ENCODE assay signal across 14 cellular contexts in the genomic region with DNA sequence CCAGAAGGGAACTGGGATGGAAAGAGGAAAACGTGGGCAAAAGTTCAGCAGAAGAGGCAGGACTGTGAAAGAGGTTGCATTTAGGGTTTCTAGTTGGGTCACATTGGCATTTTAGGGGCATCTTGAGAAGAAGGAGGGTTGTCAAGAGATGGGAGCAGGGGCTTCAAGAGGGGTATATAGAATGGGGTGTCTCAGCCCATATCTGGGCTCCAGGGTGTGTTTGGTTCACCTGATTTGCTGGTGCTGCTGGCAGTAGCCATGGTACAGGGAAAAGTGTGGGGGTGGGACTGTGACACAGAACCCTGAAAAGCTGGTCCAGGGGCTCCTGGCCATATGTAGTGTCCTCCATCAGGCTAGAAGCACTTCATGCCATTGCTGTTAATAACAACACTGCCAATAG. TPM values are rescaled to one million over a fixed set of nuclear protein-coding genes. Genes with fewer than 3 reads are reported as not detected.
DNase-seq lines count a peak whose midpoint lies in the region; TF ChIP-seq lines count a peak whose summit lies in the region.
"Had no signal": no experiment of that assay in that cellular context is flagged by ENCODE, and none has a peak within 500 bp of the region (broad histone marks: within the 10 kb centered on the region; RNA-seq: fewer than 3 reads in every experiment).

No MANE protein-coding gene starts in this region.

- H3K9me2 ChIP-seq in OCI-LY7 (ENCODE audit: insufficient read depth, low read length), result no peaks in the 10 kb centered on the region

- no peaks in the 10 kb centered on the region for H3K4me1 ChIP-seq in HEK293 (ENCODE audit: control insufficient read depth, insufficient read depth, low read length)
- peaks cover 31% of the 10 kb centered on the region for H3K4me1 ChIP-seq in OCI-LY7 (ENCODE audit: insufficient read depth, low read length, poor library complexity, severe bottlenecking)
- peaks cover 17% of the 10 kb centered on the region for H3K4me1 ChIP-seq in osteoblast (ENCODE audit: insufficient read depth, low read length)
- peaks cover 11% of the 10 kb centered on the region for H3K4me1 ChIP-seq in A673 (ENCODE audit: insufficient read depth, low read length, poor library complexity, severe bottlenecking)

- H3K27me3 ChIP-seq in osteoblast (ENCODE audit: insufficient read depth, low read length) (no peaks in the 10 kb centered on the region), A673 (replicated peaks; ENCODE audit: insufficient read depth, low read depth, low read length, poor library complexity) (no peaks in the 10 kb centered on the region), WERI-Rb-1 (ENCODE audit: insufficient read depth, low read depth, severe bottlenecking) (no peaks in the 10 kb centered on the region)
- H3K27me3 ChIP-seq: right atrium auricular region had no signal

- H3K4me3 ChIP-seq in HEK293 (ENCODE audit: low read depth, low read length) (no peak overlapping the region), OCI-LY7 (ENCODE audit: low read depth, low read length, poor library complexity, severe bottlenecking) (peak overlapping the region; percentile 73), osteoblast (ENCODE audit: insufficient read depth, low read length) (no peak overlapping the region), A673 (ENCODE audit: low read depth, low read length, poor library complexity, severe bottlenecking) (no peak overlapping the region), WERI-Rb-1 (ENCODE audit: low read depth, low read length) (no peak overlapping the region)
- H3K4me3 ChIP-seq: right atrium auricular region had no signal

- DNase-seq in OCI-LY7 (ENCODE audit: low spot score), result no peak
- no peak for DNase-seq in caudate nucleus (lab: John Stamatoyannopoulos, UW)
- DNase-seq in osteoblast (ENCODE audit: insufficient read length, low spot score, missing footprints), result peak; percentile 81
- no peak for DNase-seq in mucosa of gallbladder (ENCODE audit: low spot score)
- DNase-seq in A673 (ENCODE audit: low spot score), result no peak
- no peak for DNase-seq in WERI-Rb-1
- DNase-seq in Kasumi-1 (lab: John Stamatoyannopoulos, UW), result no peak
- DNase-seq: cortex of kidney, EL, hippocampal formation, NCI-H1930, NCI-H526 had no signal

- TF ChIP-seq CTCF in HEK293 (tag by site-specific recombination; IDR thresholded peaks at IDR 0.05), result no peak
- no peak for TF ChIP-seq CTCF in OCI-LY7 (conservative IDR thresholded peaks at IDR 0.05; ENCODE audit: low read length)
- TF ChIP-seq CTCF in osteoblast (IDR thresholded peaks at IDR 0.05; ENCODE audit: extremely low read depth, low read depth, low read length), result no peak
- no peak for TF ChIP-seq CTCF in A673 (conservative IDR thresholded peaks at IDR 0.05; ENCODE audit: low read depth, low read length)
- no peak for TF ChIP-seq CTCF in WERI-Rb-1 (IDR thresholded peaks at IDR 0.05; ENCODE audit: low read depth, low read length)

- H3K79me2 ChIP-seq in OCI-LY7 (ENCODE audit: insufficient read depth, low read depth, low read length), result peaks cover 24% of the 10 kb centered on the region; the same call in 1 of the 2 replicates
- no peaks in the 10 kb centered on the region for H3K79me2 ChIP-seq in osteoblast (ENCODE audit: insufficient read depth, low read length)

- H3K27ac ChIP-seq in HEK293 (ENCODE audit: extremely low read depth, low read depth, low read length) (no peak overlapping the region), OCI-LY7 (ENCODE audit: low read depth, low read length, poor library complexity, severe bottlenecking) (peak overlapping the region; percentile 70), caudate nucleus (ENCODE audit: low read depth, low read length) (peak overlapping the region; percentile 82), osteoblast (ENCODE audit: low read depth, low read length) (no peak overlapping the region), A673 (ENCODE audit: low read depth, low read length, poor library complexity, severe bottlenecking) (no peak overlapping the region), WERI-Rb-1 (no peak overlapping the region)
- H3K27ac ChIP-seq: right atrium auricular region had no signal

- CTCF ChIA-PET in HEK293 (lab: Yijun Ruan, JAX), result interaction anchor here (1.1 kb wide), 1 partner anchor 32 kb away, joined by 4 read pairs; the partner anchor contains the start of gene PIK3R2
- CTCF ChIA-PET in OCI-LY7 (lab: Charles Lee; ENCODE audit: unreplicated experiment), result no interaction called here
- CTCF ChIA-PET in A673 (lab: Charles Lee), result interaction anchor here (0.5 kb wide), 1 partner anchor 32 kb away, joined by 5 read pairs; no protein-coding TSS in a partner anchor

- no peaks in the 10 kb centered on the region for H3K9me3 ChIP-seq in HEK293 (ENCODE audit: control insufficient read depth, insufficient read depth, low read depth, low read length)
- no peaks in the 10 kb centered on the region for H3K9me3 ChIP-seq in OCI-LY7 (ENCODE audit: low read length)
- H3K9me3 ChIP-seq in osteoblast (ENCODE audit: low read depth, low read length), result no peaks in the 10 kb centered on the region
- H3K9me3 ChIP-seq in A673 (ENCODE audit: low read depth, low read length, poor library complexity, severe bottlenecking), result no peaks in the 10 kb centered on the region
- H3K9me3 ChIP-seq in WERI-Rb-1 (ENCODE audit: severe bottlenecking), result no peaks in the 10 kb centered on the region
- H3K9me3 ChIP-seq: right atrium auricular region had no signal

- intact Hi-C loops in OCI-LY7 (cut with micrococcal nuclease; ENCODE audit: unreplicated experiment), result no loop called here
- intact Hi-C loops in A673 (cut with micrococcal nuclease; ENCODE audit: unreplicated experiment), result no loop called here

- BruUV-seq in OCI-LY7 (replicated peaks; lab: Mats Ljungman, UMichigan) (no TSS peak), A673 (replicated peaks; lab: Mats Ljungman, UMichigan) (no TSS peak)

- peaks cover 0 to 19% of the 10 kb centered on the region in 2 experiments; a peak in 1 of 3 replicates for H3K36me3 ChIP-seq in HEK293 (ENCODE audit: control insufficient read depth in 2 of 2, insufficient read depth in 1 of 2, low read length in 2 of 2)
- peaks cover 54% of the 10 kb centered on the region for H3K36me3 ChIP-seq in OCI-LY7 (ENCODE audit: insufficient read depth, low read length)
- H3K36me3 ChIP-seq in osteoblast (ENCODE audit: insufficient read depth, low read length), result peaks cover 2% of the 10 kb centered on the region
- H3K36me3 ChIP-seq in A673 (ENCODE audit: insufficient read depth, low read length, poor library complexity, severe bottlenecking), result no peaks in the 10 kb centered on the region
- H3K36me3 ChIP-seq in WERI-Rb-1, result peaks cover 31% of the 10 kb centered on the region

- 0 out of 2 replicates have a peak, but pooled peaks cover 3% of the 10 kb centered on the region for H4K20me1 ChIP-seq in OCI-LY7 (ENCODE audit: insufficient read depth, low read length)
- peaks cover 21% of the 10 kb centered on the region for H4K20me1 ChIP-seq in osteoblast (ENCODE audit: insufficient read depth, low read length)

- peak overlapping the region; percentile 85 for H3K4me2 ChIP-seq in OCI-LY7 (ENCODE audit: low read length)
- H3K4me2 ChIP-seq in osteoblast (ENCODE audit: insufficient read depth, low read length), result no peak overlapping the region

- H2AFZ ChIP-seq in OCI-LY7 (ENCODE audit: low read length) (no peak overlapping the region), osteoblast (ENCODE audit: low read length) (no peak overlapping the region)

- POLR2A ChIA-PET in HEK293 (lab: Yijun Ruan, JAX), result no interaction called here
- POLR2A ChIA-PET in OCI-LY7 (lab: Charles Lee), result interaction anchor here (0.6 kb wide), 1 partner anchor 49 kb away, joined by 7 read pairs; no protein-coding TSS in a partner anchor
- POLR2A ChIA-PET in A673 (lab: Charles Lee; ENCODE audit: low non-redundant PET), result no interaction called here

TF ChIP-seq in HEK293, 187 proteins besides CTCF, POLR2A, EP300 and RAD21 (continues in another document):
- TF ChIP-seq ZNF221 (tag by site-specific recombination; IDR thresholded peaks at IDR 0.05; ENCODE audit: borderline replicate concordance) (no peak), ZBTB8A (tag by site-specific recombination; IDR thresholded peaks at IDR 0.05) (peak; percentile 57), EGR2 (tag by site-specific recombination; IDR thresholded peaks at IDR 0.05; ENCODE audit: low read depth) (peak; percentile 12; the same call in 1 of the 2 replicates), ZBTB26 (tag by site-specific recombination; optimal IDR thresholded peaks at IDR 0.05) (no peak), ZNF354C (tag by site-specific recombination; IDR thresholded peaks at IDR 0.05; ENCODE audit: borderline replicate concordance, low read depth) (no peak), ZNF146 (tag by site-specific recombination; IDR thresholded peaks at IDR 0.05) (no peak), ZNF16 (tag by site-specific recombination; IDR thresholded peaks at IDR 0.05; ENCODE audit: low read depth) (no peak)

RNA-seq across cellular contexts. Expression of gene MAST3, which starts 22.5 kb away (rescaled TPM):
- total RNA-seq in OCI-LY7 (2014; rRNA removed; shearing (Covaris generic)), result 14.3 and 14.8 TPM in 2 replicates
- total RNA-seq in OCI-LY7 (2022) (31.0 and 31.4 TPM in 2 replicates), osteoblast (5.4 and 5.6 TPM in 2 replicates), mucosa of gallbladder (24.5 TPM), A673 (2021) (5.1 and 7.9 TPM in 2 replicates)

RNA-seq across cellular contexts. Expression of gene PIK3R2, which starts 32.8 kb away (rescaled TPM):
- total RNA-seq in OCI-LY7 (2014; rRNA removed; shearing (Covaris generic)), result 1.6 and 3.2 TPM in 2 replicates
- total RNA-seq in OCI-LY7 (2022) (20.5 and 30.0 TPM in 2 replicates), osteoblast (25.7 and 28.0 TPM in 2 replicates), mucosa of gallbladder (74.2 TPM), A673 (2021) (38.1 and 41.9 TPM in 2 replicates)

RNA-seq across cellular contexts. Expression of gene IL12RB1, which starts 33.4 kb away (rescaled TPM):
- 6.0 and 7.7 TPM in 2 replicates for total RNA-seq in OCI-LY7 (2014; rRNA removed; shearing (Covaris generic))
- 26.0 and 41.7 TPM in 2 replicates for total RNA-seq in OCI-LY7 (2022)
- 0.29 and 0.72 TPM in 2 replicates for total RNA-seq in osteoblast
- 3.1 TPM for total RNA-seq in mucosa of gallbladder
- not detected in 2 replicates for total RNA-seq in A673 (2021)

RNA-seq across cellular contexts. Expression of gene IFI30, which starts 53.5 kb away (rescaled TPM):
- total RNA-seq in OCI-LY7 (2014; rRNA removed; shearing (Covaris generic)), result 141 and 195 TPM in 2 replicates
- 117 and 170 TPM in 2 replicates for total RNA-seq in OCI-LY7 (2022)
- total RNA-seq in osteoblast, result 110 and 126 TPM in 2 replicates
- 44.7 TPM for total RNA-seq in mucosa of gallbladder
- total RNA-seq in A673 (2021), result not detected in 2 replicates

Comparison
In these comparisons a context has a peak if more than half of its experiments do, and no peak if none do; other contexts are left out.
1. H3K27ac ChIP-seq: peak in OCI-LY7 (single experiment) and caudate nucleus (single experiment); none in HEK293 (single experiment), osteoblast (single experiment), A673 (single experiment) and WERI-Rb-1 (single experiment).